11 cellular contexts compared by ENCODE assay signal in the genomic region with DNA sequence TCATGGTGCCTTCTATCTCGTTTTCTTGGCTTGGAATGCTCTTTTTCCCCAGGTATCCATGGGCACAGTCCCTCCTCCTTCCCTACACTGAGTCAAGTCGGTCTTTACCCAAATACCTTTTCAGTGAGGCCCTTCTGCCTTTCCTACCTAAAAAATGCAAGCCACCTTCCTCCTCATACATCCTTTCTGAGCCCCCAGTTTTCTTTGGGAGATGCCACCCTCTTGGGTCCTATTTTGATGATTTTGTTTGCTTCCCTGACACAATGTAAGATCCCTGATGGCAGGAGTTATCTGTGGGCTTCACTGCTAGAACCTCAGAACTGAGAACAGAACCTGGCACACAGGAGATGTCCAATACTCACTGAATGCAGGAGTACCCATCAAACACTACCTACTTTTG. TPM values are rescaled to one million over a fixed set of nuclear protein-coding genes. Genes with fewer than 3 reads are reported as not detected.
"Had no signal": no experiment of that assay in that cellular context is flagged by ENCODE, and none has a peak within 500 bp of the region (broad histone marks: within the 10 kb centered on the region; RNA-seq: fewer than 3 reads in every experiment).

No MANE protein-coding gene starts in this region.

- H3K27ac Mint-ChIP-seq: GM23338, H9, HFFc6 had no signal

- H3K4me3 ChIP-seq: GM23248, GM23338, HAP-1 had no signal

- H3K27ac ChIP-seq: GM23248 had no signal

- DNase-seq: GM23248, GOT3, H7, H9, HCEC 1CT, HFFc6 had no signal

- H3K36me3 ChIP-seq: HAP-1 had no signal

- H3K4me1 ChIP-seq: HAP-1 had no signal

- ATAC-seq: GM23338, HCT116 had no signal

- H3K4me3 Mint-ChIP-seq: GM23338, H9, HFFc6 had no signal

- H3K4me1 Mint-ChIP-seq: GM23338, H9 had no signal

RNA-seq across cellular contexts. Expression of gene NLRP13, which starts 22.3 kb away (rescaled TPM):
- total RNA-seq: GM23248, GM23338, H1, H4, H7, H9, HFFc6 had no signal

RNA-seq across cellular contexts. Expression of gene NLRP8, which starts 37.8 kb away (rescaled TPM):
- total RNA-seq: GM23248, GM23338, H1, H4, H7, H9, HFFc6 had no signal
